19 cellular contexts compared by ENCODE assay signal in genomic region chr15:25674948-25675347, GRCh38.
DNase-seq lines count a peak whose midpoint lies in the region; ATAC-seq, FAIRE-seq and TF ChIP-seq lines count a peak whose summit lies in the region.
"Had no signal": no experiment of that assay in that cellular context is flagged by ENCODE, and none has a peak within 500 bp of the region (broad histone marks: within the 10 kb centered on the region; RNA-seq: fewer than 3 reads in every experiment).

No MANE protein-coding gene starts in this region.

- TF ChIP-seq POLR2A in GM12891 (IDR thresholded peaks at IDR 0.05; ENCODE audit: low read depth, low read length), result no peak

- FAIRE-seq in GM12891 (lab: Jason Lieb, UNC), result no peak

- H3K27ac Mint-ChIP-seq in nephron, result peak overlapping the region in 2 of 3 experiments; percentile 26 to 44
- H3K27ac Mint-ChIP-seq: CD8-positive, alpha-beta T cell; stimulated activated memory B cell treated with anti-CD40 and anti-IgM and Interleukin-4, amounts not matched to agents 10 μg/mL and 1 μg/mL and 100 μg/mL, for 72 hours had no signal

- no peak overlapping the region for H3K4me3 Mint-ChIP-seq in nephron
- H3K4me3 Mint-ChIP-seq: CD8-positive, alpha-beta T cell; stimulated activated memory B cell treated with anti-CD40 and anti-IgM and Interleukin-4, amounts not matched to agents 10 μg/mL and 1 μg/mL and 100 μg/mL, for 72 hours had no signal

- intact Hi-C loops in Right ventricle myocardium superior (cut with DNase I), result no loop called here

- no peak overlapping the region for H3K27ac ChIP-seq in RWPE2 (ENCODE audit: poor library complexity, severe bottlenecking)
- H3K27ac ChIP-seq in substantia nigra (ENCODE audit: low read depth, low read length, poor library complexity, severe bottlenecking), result no peak overlapping the region
- H3K27ac ChIP-seq: ovary had no signal

- ATAC-seq in RWPE2 (ENCODE audit: low read depth) (no peak), Right ventricle myocardium superior (ENCODE audit: poor library complexity) (peak; percentile 73), HG02970 (IDR thresholded peaks at IDR 0.05; ENCODE audit: low FRiP score, unreplicated experiment) (no peak)
- ATAC-seq: CD8-positive, alpha-beta T cell; stimulated activated memory B cell treated with anti-CD40 and anti-IgM and Interleukin-4, amounts not matched to agents 10 μg/mL and 1 μg/mL and 100 μg/mL, for 72 hours had no signal

- H3K36me3 Mint-ChIP-seq in nephron (ENCODE audit: low read depth), result no peaks in the 10 kb centered on the region
- H3K36me3 Mint-ChIP-seq: stimulated activated memory B cell treated with anti-CD40 and anti-IgM and Interleukin-4, amounts not matched to agents 10 μg/mL and 1 μg/mL and 100 μg/mL, for 72 hours had no signal

- H3K27me3 Mint-ChIP-seq in nephron (ENCODE audit: low read depth), result peaks cover 16% of the 10 kb centered on the region

- H3K4me1 ChIP-seq in RWPE2 (ENCODE audit: insufficient read depth, poor library complexity, severe bottlenecking), result no peaks in the 10 kb centered on the region

- peaks cover 14% of the 10 kb centered on the region for H3K27me3 ChIP-seq in RWPE2 (ENCODE audit: insufficient read depth, poor library complexity, severe bottlenecking)
- H3K27me3 ChIP-seq: ovary had no signal

- TF ChIP-seq CTCF in RWPE2 (IDR thresholded peaks at IDR 0.05; ENCODE audit: poor library complexity, severe bottlenecking) (no peak), nephron (IDR thresholded peaks at IDR 0.05; ENCODE audit: unreplicated experiment in 3 of 3) (no peak)

- no peak overlapping the region for H3K4me3 ChIP-seq in RWPE2 (ENCODE audit: severe bottlenecking)
- H3K4me3 ChIP-seq: ovary had no signal

- H3K9me3 Mint-ChIP-seq in nephron, result no peaks in the 10 kb centered on the region
- H3K9me3 Mint-ChIP-seq: CD8-positive, alpha-beta T cell; stimulated activated memory B cell treated with anti-CD40 and anti-IgM and Interleukin-4, amounts not matched to agents 10 μg/mL and 1 μg/mL and 100 μg/mL, for 72 hours had no signal

- peaks cover 51% of the 10 kb centered on the region for H3K4me1 Mint-ChIP-seq in nephron
- H3K4me1 Mint-ChIP-seq: stimulated activated memory B cell treated with anti-CD40 and anti-IgM and Interleukin-4, amounts not matched to agents 10 μg/mL and 1 μg/mL and 100 μg/mL, for 72 hours had no signal

- DNase-seq in RWPE2 (ENCODE audit: low spot score), result peak; percentile 41
- DNase-seq in Right ventricle myocardium superior, result peak; percentile 83
- peak in 29 of 49 donors; percentile 5 to 72 (median 49) for DNase-seq in substantia nigra (lab: John Stamatoyannopoulos, UW)
- no peak for DNase-seq in GF-D8 (lab: John Stamatoyannopoulos, UW)
- no peak for DNase-seq in GM12891 (ENCODE audit: insufficient read length, low spot score)
- DNase-seq in germinal center (ENCODE audit: low spot score), result no peak
- DNase-seq: activated CD4-positive, alpha-beta T cell treated with anti-CD3 and anti-CD28 coated beads, Interleukin-2, amount 50 U/mL, for 1 hour; activated naive CD4-positive, alpha-beta T cell; activated T-cell treated with anti-CD3 and anti-CD28 coated beads for 4 hours; DND-41; erythroblast; NCI-H1436 treated with DMSO at 0.1 percent for 48 hours; NCI-H345; stimulated activated CD4-positive, alpha-beta T cell treated with anti-CD3 and anti-CD28 coated beads, Interleukin-12 subunit alpha, Interleukin-12 subunit beta, amount 100 ng/mL, for 4 hours had no signal

- no peaks in the 10 kb centered on the region for H3K9me3 ChIP-seq in RWPE2 (ENCODE audit: severe bottlenecking)
- H3K9me3 ChIP-seq: ovary had no signal

- no peaks in the 10 kb centered on the region for H3K36me3 ChIP-seq in RWPE2 (ENCODE audit: low read depth)
- H3K36me3 ChIP-seq: ovary had no signal

TF ChIP-seq in GM12891, 5 proteins besides CTCF, POLR2A, EP300 and RAD21:
- TF ChIP-seq POLR2AphosphoS5 (IDR thresholded peaks at IDR 0.05; ENCODE audit: low read depth, low read length) (no peak), SPI1 (IDR thresholded peaks at IDR 0.05; ENCODE audit: low read depth, low read length) (no peak), POU2F2 (IDR thresholded peaks at IDR 0.05; ENCODE audit: low read depth, low read length) (no peak), TAF1 (IDR thresholded peaks at IDR 0.05; ENCODE audit: low read depth, low read length) (no peak), PAX5 (IDR thresholded peaks at IDR 0.05; ENCODE audit: insufficient read depth, low read length, severe bottlenecking) (no peak)

Comparison
In these comparisons a context has a peak if more than half of its experiments do, and no peak if none do; other contexts are left out.
1. DNase-seq: peak in RWPE2 (single experiment), Right ventricle myocardium superior (single experiment) and substantia nigra (29 of 49); none in GF-D8 (single experiment), GM12891 (single experiment) and germinal center (single experiment).